29 cellular contexts compared by ENCODE assay signal in genomic region chr19:4873930-4874329, GRCh38. TPM values are rescaled to one million over a fixed set of nuclear protein-coding genes. Genes with fewer than 3 reads are reported as not detected.
"Had no signal": no experiment of that assay in that cellular context is flagged by ENCODE, and none has a peak within 500 bp of the region (broad histone marks: within the 10 kb centered on the region; RNA-seq: fewer than 3 reads in every experiment).

No MANE protein-coding gene starts in this region.

- H3K27me3 ChIP-seq: breast epithelium, foreskin keratinocyte, thyroid gland, upper lobe of left lung had no signal

- H3K4me3 ChIP-seq: breast epithelium, esophagus muscularis mucosa, heart left ventricle, left lung, lower lobe of right lung, skin epidermis, thyroid gland, upper lobe of left lung had no signal

- DNase-seq: activated CD4-positive, alpha-beta memory T cell treated with anti-CD3 and anti-CD28 coated beads, Interleukin-2, amount 10 ng/mL, durations not matched to agents 7 days and 5 days; activated CD4-positive, alpha-beta T cell treated with anti-CD3 and anti-CD28 coated beads, Interleukin-2, amount 10 ng/mL, durations not matched to agents 7 days and 5 days; activated CD4-positive, CD25-positive, alpha-beta regulatory T cell treated with anti-CD3 and anti-CD28 coated beads, Interleukin-2, amount 50 U/mL, for 72 hours; activated CD8-positive, alpha-beta memory T cell treated with anti-CD3 and anti-CD28 coated beads, Interleukin-2, amount 50 U/mL, for 48 hours; activated gamma-delta T cell; activated naive CD4-positive, alpha-beta T cell treated with anti-CD3 and anti-CD28 coated beads, Interleukin-2, amount 10 ng/mL, durations not matched to agents 7 days and 5 days; activated naive CD8-positive, alpha-beta T cell treated with anti-CD3 and anti-CD28 coated beads, Interleukin-2, amount 50 U/mL, for 24 hours; activated T-cell treated with anti-CD3 and anti-CD28 coated beads, Interleukin-2, amount 50 U/mL, for 24 hours; amygdala; central memory CD4-positive, alpha-beta T cell; endodermal cell; foreskin keratinocyte; heart left ventricle; kidney glomerular epithelial cell; left lung; lower lobe of right lung; mesendoderm; natural killer cell; stimulated activated CD4-positive, alpha-beta T cell treated with anti-CD3 and anti-CD28 coated beads, Interleukin-12 subunit alpha, Interleukin-12 subunit beta, amount 100 ng/mL, for 4 hours; stimulated activated CD4-positive, alpha-beta T cell treated with anti-CD3 and anti-CD28 coated beads, Interleukin-4, amount 100 ng/mL, for 1 hour; stimulated activated naive CD8-positive, alpha-beta T cell treated with anti-CD3 and anti-CD28 coated beads, Interleukin-15, Interleukin-2, amounts not matched to agents 100 U/mL and 50 U/mL, for 24 hours; T1000; thyroid gland; upper lobe of left lung; WERI-Rb-1 had no signal

- ATAC-seq: activated naive CD8-positive, alpha-beta T cell treated with anti-CD3 and anti-CD28 coated beads, Interleukin-2, amount 50 U/mL, for 24 hours; foreskin keratinocyte; heart left ventricle; left lung; lower lobe of right lung; natural killer cell; sciatic nerve; stimulated activated naive CD8-positive, alpha-beta T cell treated with anti-CD3 and anti-CD28 coated beads, Interleukin-15, Interleukin-2, amounts not matched to agents 100 U/mL and 50 U/mL, for 24 hours had no signal

- H3K36me3 ChIP-seq: breast epithelium, esophagus muscularis mucosa, heart left ventricle, left lung, lower lobe of right lung, thyroid gland, upper lobe of left lung, WERI-Rb-1 had no signal

- H3K4me1 ChIP-seq: breast epithelium, lower lobe of right lung, thyroid gland had no signal

- H3K27ac ChIP-seq: breast epithelium, esophagus muscularis mucosa, foreskin keratinocyte, heart left ventricle, left lung, lower lobe of right lung, skin epidermis, thyroid gland, upper lobe of left lung, WERI-Rb-1 had no signal

- H3K9me3 ChIP-seq: breast epithelium, esophagus muscularis mucosa, heart left ventricle, left lung, lower lobe of right lung, thyroid gland, upper lobe of left lung had no signal

RNA-seq across cellular contexts. Expression of gene ARRDC5, which starts 28.8 kb away (rescaled TPM):
- total RNA-seq: endodermal cell, foreskin keratinocyte, thyroid gland had no signal
- polyA plus RNA-seq: foreskin keratinocyte had no signal
